24 cellular contexts compared by ENCODE assay signal in the genomic region with DNA sequence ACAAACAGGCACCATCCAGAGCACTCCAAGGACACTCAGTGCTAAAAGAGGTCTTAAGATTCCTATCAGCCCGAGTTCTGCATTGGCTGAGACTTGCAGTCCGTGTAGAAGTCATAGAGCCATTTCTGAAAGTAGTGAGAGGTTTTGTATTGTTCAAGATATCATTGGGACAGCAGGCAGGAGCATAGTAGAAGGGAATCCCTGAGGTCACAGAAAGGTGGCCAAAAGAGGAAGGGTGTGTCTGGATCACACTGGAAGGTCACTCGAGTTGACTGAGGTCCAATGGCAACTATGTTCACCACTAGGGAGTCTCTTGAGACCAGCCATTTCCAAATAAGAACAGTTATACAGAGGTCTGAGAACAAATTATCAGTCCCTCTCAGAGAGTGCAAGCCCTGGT.
"Had no signal": no experiment of that assay in that cellular context is flagged by ENCODE, and none has a peak within 500 bp of the region (broad histone marks: within the 10 kb centered on the region; RNA-seq: fewer than 3 reads in every experiment).

No MANE protein-coding gene starts in this region.

- H3K4me1 ChIP-seq: colonic mucosa, esophagus muscularis mucosa, foreskin keratinocyte, gastroesophageal sphincter, heart left ventricle, heart right ventricle had no signal

- H3K4me3 Mint-ChIP-seq: dendritic cell treated with granulocyte-macrophage colony-stimulating factor and Interleukin-4, amounts not matched to agents 40 ng/mL and 50 ng/mL, for 4 days; effector memory CD8-positive, alpha-beta T cell; endodermal cell had no signal

- H3K36me3 ChIP-seq: colonic mucosa, esophagus squamous epithelium, gastrocnemius medialis, heart left ventricle, heart right ventricle had no signal

- H3K27ac Mint-ChIP-seq: dendritic cell treated with granulocyte-macrophage colony-stimulating factor and Interleukin-4, amounts not matched to agents 40 ng/mL and 50 ng/mL, for 4 days; effector memory CD8-positive, alpha-beta T cell; endodermal cell had no signal

- H3K27ac ChIP-seq: colonic mucosa, coronary artery, dorsolateral prefrontal cortex, epithelial cell of prostate, esophagus muscularis mucosa, esophagus squamous epithelium, foreskin keratinocyte, gastrocnemius medialis, gastroesophageal sphincter, heart left ventricle, heart right ventricle had no signal

- H3K27me3 ChIP-seq: colonic mucosa, dorsolateral prefrontal cortex, esophagus muscularis mucosa, esophagus squamous epithelium, foreskin keratinocyte, gastrocnemius medialis, gastroesophageal sphincter, heart right ventricle had no signal

- DNase-seq: colonic mucosa; cortex of kidney; dermis blood vessel endothelial cell; dorsolateral prefrontal cortex; effector CD4-positive, alpha-beta T cell; effector CD8-positive, alpha-beta T cell; effector memory CD4-positive, alpha-beta T cell; effector memory CD8-positive, alpha-beta T cell; endodermal cell; erythroblast; esophagus squamous epithelium; foreskin fibroblast; foreskin keratinocyte; foreskin melanocyte; gastrocnemius medialis; glutamatergic neuron; heart left ventricle; heart right ventricle had no signal

- H3K9me3 ChIP-seq: colonic mucosa, esophagus muscularis mucosa, esophagus squamous epithelium, gastrocnemius medialis, gastroesophageal sphincter, heart left ventricle had no signal

- ATAC-seq: effector memory CD8-positive, alpha-beta T cell; esophagus mucosa; foreskin keratinocyte; gastrocnemius medialis; gastroesophageal sphincter; heart left ventricle had no signal

- H3K27me3 Mint-ChIP-seq: dendritic cell treated with granulocyte-macrophage colony-stimulating factor and Interleukin-4, amounts not matched to agents 40 ng/mL and 50 ng/mL, for 4 days had no signal

- H3K9me3 Mint-ChIP-seq: dendritic cell treated with granulocyte-macrophage colony-stimulating factor and Interleukin-4, amounts not matched to agents 40 ng/mL and 50 ng/mL, for 4 days had no signal

- H3K4me3 ChIP-seq: colonic mucosa, coronary artery, dorsolateral prefrontal cortex, esophagus muscularis mucosa, esophagus squamous epithelium, gastrocnemius medialis, gastroesophageal sphincter, heart left ventricle, heart right ventricle had no signal
